28 cellular contexts compared by ENCODE assay signal in the genomic region with DNA sequence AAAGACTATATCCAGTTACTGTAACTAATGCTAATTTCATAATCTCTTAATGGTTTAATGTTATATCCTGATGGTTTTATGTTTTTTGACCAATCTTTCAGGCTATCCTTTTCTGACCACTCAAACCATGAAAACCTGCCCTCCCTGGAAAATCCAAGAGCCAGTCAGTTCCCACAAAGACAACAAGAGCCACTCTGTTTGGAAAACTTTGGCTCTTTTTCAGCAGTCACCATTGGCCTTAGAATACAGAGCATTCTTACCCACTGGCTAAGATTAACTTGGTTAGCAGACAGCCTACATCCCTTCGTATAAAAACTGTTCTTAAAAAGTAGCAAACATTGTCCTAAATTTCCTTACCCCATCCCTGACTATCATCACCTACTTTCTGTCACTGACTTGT. TPM values are rescaled to one million over a fixed set of nuclear protein-coding genes. Genes with fewer than 3 reads are reported as not detected.
DNase-seq lines count a peak whose midpoint lies in the region; ATAC-seq, FAIRE-seq and TF ChIP-seq lines count a peak whose summit lies in the region.
"Had no signal": no experiment of that assay in that cellular context is flagged by ENCODE, and none has a peak within 500 bp of the region (broad histone marks: within the 10 kb centered on the region; RNA-seq: fewer than 3 reads in every experiment).

No MANE protein-coding gene starts in this region.

- FAIRE-seq in A549 (lab: Jason Lieb, UNC), result no peak
- peak; percentile 79 for FAIRE-seq in RCC 7860 (lab: Jason Lieb, UNC)

- no peak for TF ChIP-seq EP300 in A549 (IDR thresholded peaks at IDR 0.05)
- TF ChIP-seq EP300 in transverse colon (IDR thresholded peaks at IDR 0.05; ENCODE audit: low read depth), result no peak

- 71% methylated on average over 1 of the region's 1 CpG for WGBS in A549 (ENCODE audit: missing lambda C conversion rate)
- 75 to 95% methylated on average over 1 of the region's 1 CpG for WGBS in transverse colon (ENCODE audit: low coverage in 1 of 2), 2 donors

- no peak for ATAC-seq in A549
- ATAC-seq in CD4-positive, alpha-beta T cell (ENCODE audit: poor library complexity), result no peak
- ATAC-seq: left lobe of liver; stimulated activated effector memory CD8-positive, alpha-beta T cell treated with anti-CD3 and anti-CD28 coated beads, Interleukin-12 subunit alpha, Interleukin-12 subunit beta, amount 100 ng/mL, for 72 hours had no signal

- no peak for DNase-seq in A549 (ENCODE audit: low read depth in 1 of 2, low spot score in 1 of 2)
- peak; percentile 11 for DNase-seq in RCC 7860 (ENCODE audit: low spot score)
- no peak for DNase-seq in epithelial cell of prostate (ENCODE audit: low read depth, low spot score)
- DNase-seq in middle frontal gyrus (ENCODE audit: extremely low spot score, low spot score), result peak; percentile 46
- no peak for DNase-seq in MV-4-11 (lab: John Stamatoyannopoulos, UW)
- no peak for DNase-seq in activated T-cell treated with anti-CD3 and anti-CD28 coated beads, Interleukin-2, amount 50 U/mL, for 1 hour
- DNase-seq in transverse colon, result no peak
- DNase-seq in CD4-positive, alpha-beta T cell, result no peak
- DNase-seq: 8988T; activated CD4-positive, alpha-beta T cell treated with anti-CD3 and anti-CD28 coated beads, Interleukin-2, amount 50 U/mL, for 48 hours; activated CD4-positive, CD25-positive, alpha-beta regulatory T cell; activated CD8-positive, alpha-beta memory T cell treated with anti-CD3 and anti-CD28 coated beads, Interleukin-2, amount 50 U/mL, for 48 hours; activated effector memory CD4-positive, alpha-beta T cell treated with Interleukin-2 at 50 U/mL for 16 hours; activated naive CD8-positive, alpha-beta T cell treated with anti-CD3 and anti-CD28 coated beads, Interleukin-2, amount 10 ng/mL, durations not matched to agents 7 days and 5 days; DND-41; endodermal cell; glutamatergic neuron; GM23248; NCI-H510A; stimulated activated CD4-positive, alpha-beta T cell treated with anti-CD3 and anti-CD28 coated beads, Interleukin-1b, Interleukin-23, amount 100 ng/mL, for 48 hours; T1000 had no signal

- CTCF ChIA-PET in A549 (lab: Yijun Ruan, JAX), result no interaction called here
- CTCF ChIA-PET in CD4-positive, alpha-beta T cell (lab: Charles Lee), result no interaction called here

- H3K9me3 ChIP-seq in A549 (peaks cover 10% of the 10 kb centered on the region), transverse colon (no peaks in the 10 kb centered on the region)
- no peaks in the 10 kb centered on the region for H3K9me3 ChIP-seq in CD4-positive, alpha-beta T cell (ENCODE audit: control insufficient read depth, low read length)
- H3K9me3 ChIP-seq: prostate gland had no signal

- no peak overlapping the region for H3K27ac Mint-ChIP-seq in CD4-positive, alpha-beta T cell
- H3K27ac Mint-ChIP-seq: activated naive CD8-positive, alpha-beta T cell treated with anti-CD3 and anti-CD28 coated beads, Interleukin-2, amount 10 ng/mL, durations not matched to agents 7 days and 5 days; B cell; endodermal cell; stimulated activated effector memory CD8-positive, alpha-beta T cell treated with anti-CD3 and anti-CD28 coated beads, Interleukin-12 subunit alpha, Interleukin-12 subunit beta, amount 100 ng/mL, for 72 hours had no signal

- POLR2A ChIA-PET in A549 (lab: Yijun Ruan, JAX), result no interaction called here
- POLR2A ChIA-PET in CD4-positive, alpha-beta T cell (lab: Charles Lee), result no interaction called here

- peaks cover 9% of the 10 kb centered on the region for H3K27me3 Mint-ChIP-seq in CD4-positive, alpha-beta T cell
- H3K27me3 Mint-ChIP-seq: activated naive CD8-positive, alpha-beta T cell treated with anti-CD3 and anti-CD28 coated beads, Interleukin-2, amount 10 ng/mL, durations not matched to agents 7 days and 5 days; B cell; brain had no signal

- in situ Hi-C loops in transverse colon (cut with MboI; ENCODE audit: low pct_ligation_motif_present in 1 of 4, low pct_unique_long_range_greater_than_20kb in 1 of 4, low sequenced_read_pairs in 3 of 4), result no loop called here

- H3K4me1 Mint-ChIP-seq in CD4-positive, alpha-beta T cell (ENCODE audit: low read depth), result no peaks in the 10 kb centered on the region
- H3K4me1 Mint-ChIP-seq: activated naive CD8-positive, alpha-beta T cell treated with anti-CD3 and anti-CD28 coated beads, Interleukin-2, amount 10 ng/mL, durations not matched to agents 7 days and 5 days had no signal

- peak overlapping the region; percentile 85 for H3K4me2 ChIP-seq in A549

- H3K4me3 ChIP-seq in A549 (no peak overlapping the region), transverse colon (no peak overlapping the region)
- H3K4me3 ChIP-seq: GM23248, prostate gland, thoracic aorta had no signal

- TF ChIP-seq POLR2A in A549 (IDR thresholded peaks at IDR 0.05; ENCODE audit: low read length) (no peak), transverse colon (IDR thresholded peaks at IDR 0.05) (no peak)

- peak overlapping the region; percentile 74 to 94 for H3K27ac ChIP-seq in A549
- peak overlapping the region; percentile 92 for H3K27ac ChIP-seq in epithelial cell of prostate
- H3K27ac ChIP-seq in transverse colon, result no peak overlapping the region
- no peak overlapping the region for H3K27ac ChIP-seq in CD4-positive, alpha-beta T cell (ENCODE audit: low read depth, low read length)
- H3K27ac ChIP-seq: GM23248, HL-60, prostate gland, thoracic aorta had no signal

- H3K4me3 Mint-ChIP-seq in CD4-positive, alpha-beta T cell, result no peak overlapping the region
- H3K4me3 Mint-ChIP-seq: activated naive CD8-positive, alpha-beta T cell treated with anti-CD3 and anti-CD28 coated beads, Interleukin-2, amount 10 ng/mL, durations not matched to agents 7 days and 5 days; B cell; endodermal cell; stimulated activated effector memory CD8-positive, alpha-beta T cell treated with anti-CD3 and anti-CD28 coated beads, Interleukin-12 subunit alpha, Interleukin-12 subunit beta, amount 100 ng/mL, for 72 hours had no signal

- H3K9me3 Mint-ChIP-seq in CD4-positive, alpha-beta T cell, result peaks cover 9% of the 10 kb centered on the region
- H3K9me3 Mint-ChIP-seq: activated naive CD8-positive, alpha-beta T cell treated with anti-CD3 and anti-CD28 coated beads, Interleukin-2, amount 10 ng/mL, durations not matched to agents 7 days and 5 days had no signal

- no peak for TF ChIP-seq RAD21 in A549 (conservative IDR thresholded peaks at IDR 0.05 in 1 of 2, IDR thresholded peaks at IDR 0.05 in 1 of 2)

- H3K4me1 ChIP-seq in A549, result peaks cover 57% of the 10 kb centered on the region
- H3K4me1 ChIP-seq in transverse colon, result no peaks in the 10 kb centered on the region
- H3K4me1 ChIP-seq: prostate gland had no signal

- TF ChIP-seq CTCF in A549 (IDR thresholded peaks at IDR 0.05) (no peak), transverse colon (IDR thresholded peaks at IDR 0.05) (no peak)
- no peak for TF ChIP-seq CTCF in CD4-positive, alpha-beta T cell (IDR thresholded peaks at IDR 0.05)

- intact Hi-C loops in transverse colon (cut with DNase I; ENCODE audit: low total_unique reads), result no loop called here
- intact Hi-C loops in CD4-positive, alpha-beta T cell (cut with DNase I, micrococcal nuclease), result no loop called here

- H3K36me3 ChIP-seq in transverse colon, result no peaks in the 10 kb centered on the region
- H3K36me3 ChIP-seq: prostate gland had no signal

- H3K36me3 Mint-ChIP-seq in CD4-positive, alpha-beta T cell (ENCODE audit: low read depth), result no peaks in the 10 kb centered on the region
- H3K36me3 Mint-ChIP-seq: activated naive CD8-positive, alpha-beta T cell treated with anti-CD3 and anti-CD28 coated beads, Interleukin-2, amount 10 ng/mL, durations not matched to agents 7 days and 5 days; stimulated activated effector memory CD8-positive, alpha-beta T cell treated with anti-CD3 and anti-CD28 coated beads, Interleukin-12 subunit alpha, Interleukin-12 subunit beta, amount 100 ng/mL, for 72 hours had no signal

- no peaks in the 10 kb centered on the region for H3K27me3 ChIP-seq in transverse colon
- H3K27me3 ChIP-seq in CD4-positive, alpha-beta T cell (ENCODE audit: control insufficient read depth, insufficient read depth, low read length), result no peaks in the 10 kb centered on the region

TF ChIP-seq in A549, 52 proteins besides CTCF, POLR2A, EP300 and RAD21:
- TF ChIP-seq HEYL (CRISPR knock-in tag; IDR thresholded peaks at IDR 0.05) (no peak), JUN (IDR thresholded peaks at IDR 0.05) (no peak)

RNA-seq across cellular contexts. Expression of gene ALCAM, which starts 32.9 kb away (rescaled TPM):
- polyA plus RNA-seq in A549 (2011; rRNA removed) (145 and 170 TPM in 2 replicates), A549 (2017; fragmentation: RNase III; extraction: RNeasy Plus Mini Kit Qiagen cat#74134 plus additional on column Dnase treatment) (53.1 to 57.1 TPM (median 54.2 TPM) in 3 replicates)
- 15.0 and 15.4 TPM in 2 replicates for polyA plus RNA-seq in A549 (2012; cell fraction: cytosol; rRNA removed)
- 17.2 and 18.6 TPM in 2 replicates for polyA plus RNA-seq in A549 (2012; cell fraction: nucleus; rRNA removed)
- polyA minus RNA-seq in A549 (2011; rRNA and poly(A)+ RNA removed), result 67.2 and 68.7 TPM in 2 replicates
- total RNA-seq in transverse colon, result 10 to 100 TPM in 3 of 4 donors, 1 to 10 TPM in 1; 9.4 to 25.9 (median 16.6) TPM
- 1 to 10 TPM; 1.6 to 1.9 TPM for total RNA-seq in CD4-positive, alpha-beta T cell

Comparison
In these comparisons a context has a peak if more than half of its experiments do, and no peak if none do; other contexts are left out.
1. DNase-seq: peak in RCC 7860 (single experiment) and middle frontal gyrus (single experiment); none in A549 (0 of 2), epithelial cell of prostate (single experiment), MV-4-11 (single experiment), activated T-cell treated with anti-CD3 and anti-CD28 coated beads, Interleukin-2, amount 50 U/mL, for 1 hour (single experiment), transverse colon (single experiment) and CD4-positive, alpha-beta T cell (0 of 10).
2. H3K27ac ChIP-seq: peak in A549 (2 of 2) and epithelial cell of prostate (single experiment); none in transverse colon (0 of 4) and CD4-positive, alpha-beta T cell (single experiment).